In genomic region chr14:75655235-75655634, GRCh38 we compare ENCODE assay signal across 1 cellular context.
TF ChIP-seq lines count a peak whose summit lies in the region.

No MANE protein-coding gene starts in this region.

TF ChIP-seq in GM23338, 12 proteins besides CTCF, POLR2A, EP300 and RAD21 (continued from another document):
- no peak for TF ChIP-seq ETS1 (IDR thresholded peaks at IDR 0.05)
- no peak for TF ChIP-seq EZH2 (IDR thresholded peaks at IDR 0.05; ENCODE audit: low read depth, unreplicated experiment)
- no peak for TF ChIP-seq POLR2AphosphoS5 (IDR thresholded peaks at IDR 0.05; ENCODE audit: low read depth)
- TF ChIP-seq JUNB (IDR thresholded peaks at IDR 0.05; ENCODE audit: unreplicated experiment), result no peak
- TF ChIP-seq REST (IDR thresholded peaks at IDR 0.05; ENCODE audit: unreplicated experiment), result no peak
- TF ChIP-seq ZNF331 (CRISPR knock-in tag; IDR thresholded peaks at IDR 0.05; ENCODE audit: low read depth), result no peak
